15 cellular contexts compared by ENCODE assay signal in genomic region chr1:163298340-163298739, GRCh38. TPM values are rescaled to one million over a fixed set of nuclear protein-coding genes. Genes with fewer than 3 reads are reported as not detected.
DNase-seq lines count a peak whose midpoint lies in the region; TF ChIP-seq lines count a peak whose summit lies in the region.
"Had no signal": no experiment of that assay in that cellular context is flagged by ENCODE, and none has a peak within 500 bp of the region (broad histone marks: within the 10 kb centered on the region; RNA-seq: fewer than 3 reads in every experiment).

No MANE protein-coding gene starts in this region.

- H3K4me3 ChIP-seq in Karpas-422 (ENCODE audit: low read length) = no peak overlapping the region
- H3K4me3 ChIP-seq in endodermal cell (ENCODE audit: low read length) = peak overlapping the region; percentile 50
- no peak overlapping the region for H3K4me3 ChIP-seq in A673 (ENCODE audit: low read depth, low read length, poor library complexity, severe bottlenecking)
- H3K4me3 ChIP-seq: A549, GM12878, HAP-1 had no signal

- H3K9me3 Mint-ChIP-seq in endodermal cell (peaks cover 21% of the 10 kb centered on the region), nephron progenitor cell (peaks cover 4% of the 10 kb centered on the region)
- H3K9me3 Mint-ChIP-seq: CD8-positive, alpha-beta T cell; IgD-negative memory B cell had no signal

- H3K27me3 Mint-ChIP-seq in endodermal cell (ENCODE audit: insufficient read depth) (peaks cover 2% of the 10 kb centered on the region), nephron progenitor cell (ENCODE audit: low read depth, poor library complexity) (peaks cover 4% of the 10 kb centered on the region)
- H3K27me3 Mint-ChIP-seq: IgD-negative memory B cell had no signal

- H3K4me1 Mint-ChIP-seq in endodermal cell = peaks cover 49% of the 10 kb centered on the region
- H3K4me1 Mint-ChIP-seq in nephron progenitor cell = peaks cover 32% of the 10 kb centered on the region
- H3K4me1 Mint-ChIP-seq: CD14-positive monocyte had no signal

- POLR2A ChIA-PET in A673 (lab: Charles Lee; ENCODE audit: low non-redundant PET) = no interaction called here

- H3K27ac ChIP-seq in Karpas-422 (ENCODE audit: low read length) (peak overlapping the region; percentile 99), endodermal cell (ENCODE audit: low read depth, low read length) (no peak overlapping the region), A673 (ENCODE audit: low read depth, low read length, poor library complexity, severe bottlenecking) (no peak overlapping the region)
- H3K27ac ChIP-seq: A549 had no signal

- no peaks in the 10 kb centered on the region for H3K27me3 ChIP-seq in Karpas-422 (ENCODE audit: low read length)
- peaks cover 11% of the 10 kb centered on the region for H3K27me3 ChIP-seq in endodermal cell (ENCODE audit: control insufficient read depth, insufficient read depth, low read length, poor library complexity, severe bottlenecking)
- no peaks in the 10 kb centered on the region for H3K27me3 ChIP-seq in A673 (replicated peaks; ENCODE audit: insufficient read depth, low read depth, low read length, poor library complexity)

- peak overlapping the region; percentile 66 for H3K4me2 ChIP-seq in Karpas-422 (ENCODE audit: low read depth, low read length, poor library complexity, severe bottlenecking)
- H3K4me2 ChIP-seq: A549 had no signal

- WGBS in endodermal cell (ENCODE audit: insufficient coverage in 1 of 2, insufficient read length in 1 of 2), 2 experiments = 100% methylated on average over 1 of the region's 1 CpG; no CpG with 5 or more reads in 1 of the 2 experiments

- H2AFZ ChIP-seq in Karpas-422 (ENCODE audit: low read length) = no peak overlapping the region

- H3K36me3 Mint-ChIP-seq in endodermal cell (ENCODE audit: low read depth) = peaks cover 30% of the 10 kb centered on the region
- peaks cover 41% of the 10 kb centered on the region for H3K36me3 Mint-ChIP-seq in nephron progenitor cell (ENCODE audit: low read depth)

- H3K4me3 Mint-ChIP-seq in endodermal cell = peak overlapping the region; percentile 22
- no peak overlapping the region for H3K4me3 Mint-ChIP-seq in nephron progenitor cell
- H3K4me3 Mint-ChIP-seq: CD14-positive monocyte; CD8-positive, alpha-beta T cell; IgD-negative memory B cell had no signal

- H3K4me1 ChIP-seq in Karpas-422 (ENCODE audit: low read length) (peaks cover 85% of the 10 kb centered on the region), endodermal cell (ENCODE audit: control insufficient read depth, insufficient read depth, low read length) (peaks cover 22% of the 10 kb centered on the region), A673 (ENCODE audit: insufficient read depth, low read length, poor library complexity, severe bottlenecking) (peaks cover 12% of the 10 kb centered on the region)

- BruUV-seq in A673 (replicated peaks; lab: Mats Ljungman, UMichigan) = no TSS peak

- H3K9me3 ChIP-seq in Karpas-422 (ENCODE audit: low read length) (no peaks in the 10 kb centered on the region), endodermal cell (ENCODE audit: control insufficient read depth, low read length) (peaks cover 14% of the 10 kb centered on the region), A673 (ENCODE audit: low read depth, low read length, poor library complexity, severe bottlenecking) (no peaks in the 10 kb centered on the region)
- H3K9me3 ChIP-seq: A549, HAP-1 had no signal

- H3K9ac ChIP-seq in Karpas-422 (ENCODE audit: low read length) (peak overlapping the region; percentile 61), endodermal cell (ENCODE audit: extremely low read depth, low read length, poor library complexity, severe bottlenecking) (no peak overlapping the region)

- DNase-seq in Karpas-422 = no peak
- DNase-seq in NCI-H526 (lab: John Stamatoyannopoulos, UW) = peak; percentile 42 to 81
- no peak for DNase-seq in endodermal cell
- DNase-seq in nephron progenitor cell = no peak
- DNase-seq in A673 (ENCODE audit: low spot score) = no peak
- DNase-seq in ecto neural progenitor cell (ENCODE audit: low spot score) = no peak
- no peak for DNase-seq in hypothalamus (lab: John Stamatoyannopoulos, UW)
- DNase-seq: CD8-positive, alpha-beta T cell; COR-L47; GOT3 had no signal

- peak overlapping the region; percentile 81 for H3K27ac Mint-ChIP-seq in endodermal cell
- peak overlapping the region; percentile 47 for H3K27ac Mint-ChIP-seq in nephron progenitor cell
- H3K27ac Mint-ChIP-seq: CD14-positive monocyte; CD8-positive, alpha-beta T cell; IgD-negative memory B cell had no signal

- H4K20me1 ChIP-seq in Karpas-422 (ENCODE audit: insufficient read depth, low read depth, low read length) = no peaks in the 10 kb centered on the region

- intact Hi-C loops in A673 (cut with micrococcal nuclease; ENCODE audit: unreplicated experiment) = no loop called here

- H3K9me2 ChIP-seq in Karpas-422 (replicated peaks; ENCODE audit: insufficient read depth, low read length) = no peaks in the 10 kb centered on the region

- TF ChIP-seq CTCF in endodermal cell (conservative IDR thresholded peaks at IDR 0.05) (no peak), nephron progenitor cell (IDR thresholded peaks at IDR 0.05) (no peak), A673 (conservative IDR thresholded peaks at IDR 0.05; ENCODE audit: low read depth, low read length) (no peak)

- CTCF ChIA-PET in A673 (lab: Charles Lee) = no interaction called here

- H3K36me3 ChIP-seq in Karpas-422 (ENCODE audit: insufficient read depth, low read length) (peaks cover 33% of the 10 kb centered on the region), endodermal cell (ENCODE audit: control insufficient read depth, insufficient read depth, low read length) (peaks cover 5% of the 10 kb centered on the region), A673 (ENCODE audit: insufficient read depth, low read length, poor library complexity, severe bottlenecking) (no peaks in the 10 kb centered on the region)

- H3K79me2 ChIP-seq in Karpas-422 (ENCODE audit: low read length) = no peaks in the 10 kb centered on the region

RNA-seq across cellular contexts. Expression of gene NUF2, which starts 23.4 kb away (rescaled TPM):
- 44.6 and 91.7 TPM in 2 replicates for total RNA-seq in Karpas-422 (2014; rRNA removed; shearing (Covaris generic); ENCODE audit: low replicate concordance)
- total RNA-seq in endodermal cell (10 to 100 TPM; 28.8 to 35.8 TPM), A673 (2021) (89.3 and 91.6 TPM in 2 replicates)
- 87.1 TPM for polyA plus RNA-seq in endodermal cell (2013, experiment 1 of 2)
- 94.8 TPM for polyA plus RNA-seq in endodermal cell (2013, experiment 2 of 2)

Comparison
In these comparisons a context has a peak if more than half of its experiments do, and no peak if none do; other contexts are left out.
1. DNase-seq: peak in NCI-H526 (2 of 2); none in Karpas-422 (single experiment), endodermal cell (single experiment), nephron progenitor cell (single experiment), A673 (single experiment), ecto neural progenitor cell (single experiment) and hypothalamus (0 of 51).